ENCODE assay signal across 8 cellular contexts in the genomic region with DNA sequence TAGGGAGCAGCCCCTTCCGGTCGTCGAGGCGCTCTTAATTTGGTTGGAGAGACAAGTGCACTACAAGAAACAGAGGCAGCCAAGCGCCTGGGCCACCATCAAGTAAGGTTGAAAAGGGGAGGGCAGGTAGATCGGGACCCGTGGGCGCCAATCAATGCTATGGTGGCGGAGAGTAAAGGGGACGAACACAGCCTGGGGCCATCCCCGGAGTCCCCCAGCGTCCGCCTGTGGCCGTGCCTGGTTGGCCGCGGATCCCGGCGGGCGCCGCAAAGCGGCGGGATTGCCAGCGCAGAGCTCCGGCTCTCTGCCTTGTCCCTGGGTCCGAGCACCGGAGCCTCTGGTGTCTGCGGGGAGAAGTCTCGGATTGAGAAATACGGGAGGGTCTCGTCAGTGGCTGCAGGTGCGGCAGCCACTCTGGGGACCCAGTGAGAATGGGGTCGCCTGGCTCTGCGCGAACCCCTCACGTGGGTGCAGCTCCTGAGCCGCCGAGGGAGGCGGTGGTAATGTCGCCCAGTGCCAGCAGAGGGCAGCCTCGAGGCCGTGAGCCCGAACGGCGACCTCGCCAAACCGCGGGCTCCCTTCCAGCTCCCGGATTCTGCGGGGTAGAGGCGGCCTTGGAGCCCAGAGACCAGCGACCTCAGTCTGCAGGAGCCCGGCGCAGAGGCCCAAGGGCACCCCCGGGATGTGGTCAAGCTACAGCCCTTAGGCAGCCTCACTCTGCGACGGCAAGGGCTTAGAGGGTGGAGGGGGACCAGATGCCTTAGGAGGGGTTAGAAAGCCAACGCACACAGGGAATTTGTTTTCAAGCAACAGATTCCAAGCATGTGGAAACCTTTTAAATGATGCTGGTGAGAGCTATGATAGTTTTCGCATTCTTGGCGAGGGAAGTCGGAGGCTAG. TPM values are rescaled to one million over a fixed set of nuclear protein-coding genes. Genes with fewer than 3 reads are reported as not detected.
DNase-seq lines count a peak whose midpoint lies in the region; ATAC-seq, FAIRE-seq and TF ChIP-seq lines count a peak whose summit lies in the region.

No MANE protein-coding gene starts in this region.

- TF ChIP-seq CTCF in coronary artery (IDR thresholded peaks at IDR 0.05) (peak; percentile 95), liver (IDR thresholded peaks at IDR 0.05; ENCODE audit: low read depth, low read length, missing input control) (peak; percentile 85)

- H3K27ac ChIP-seq in coronary artery = no peak overlapping the region
- no peak overlapping the region for H3K27ac ChIP-seq in liver (ENCODE audit: low read depth in 1 of 2, low read length in 2 of 2)

- peaks cover 25% of the 10 kb centered on the region for H3K4me1 Mint-ChIP-seq in activated CD4-positive, alpha-beta T cell treated with anti-CD3 and anti-CD28 coated beads for 36 hours

- peaks cover 16 to 37% (median 18%) of the 10 kb centered on the region in 4 donors for H3K4me1 ChIP-seq in liver (ENCODE audit: control insufficient read depth in 4 of 4, insufficient read depth in 4 of 4, low read length in 3 of 4)

- FAIRE-seq in G401.6 (lab: Jason Lieb, UNC) = peak; percentile 30
- FAIRE-seq in H54 (lab: Jason Lieb, UNC) = no peak

- no peaks in the 10 kb centered on the region for H3K9me3 ChIP-seq in liver (ENCODE audit: control insufficient read depth in 4 of 4, low read length in 3 of 4)

- DNase-seq in H54 (ENCODE audit: insufficient read length, low spot score) = peak; percentile 95
- peak; percentile 67 for DNase-seq in NCI-H1105 treated with DMSO at 0.1 percent for 48 hours (lab: John Stamatoyannopoulos, UW)
- peak; percentile 84 for DNase-seq in activated CD4-positive, alpha-beta T cell treated with anti-CD3 and anti-CD28 coated beads for 36 hours
- no peak for DNase-seq in coronary artery (ENCODE audit: low spot score)
- DNase-seq in stimulated activated CD4-positive, alpha-beta T cell treated with anti-CD3 and anti-CD28 coated beads, Interleukin-4, amount 100 ng/mL, for 4 hours = peak; percentile 56 to 75

- intact Hi-C loops in activated CD4-positive, alpha-beta T cell treated with anti-CD3 and anti-CD28 coated beads for 36 hours (cut with DNase I, micrococcal nuclease) = loop anchor here (1.0 to 5.0 kb wide), 4 partner anchors 9 to 1169 kb away; no protein-coding TSS in a partner anchor

- TF ChIP-seq POLR2A in H54 (IDR thresholded peaks at IDR 0.05; ENCODE audit: low read depth, low read length) = no peak

- 5% methylated on average over 60 of the region's 60 CpGs for whole genome bisulfite sequencing in liver

- CTCF ChIA-PET in activated CD4-positive, alpha-beta T cell treated with anti-CD3 and anti-CD28 coated beads for 36 hours (lab: Charles Lee) = interaction anchor here (0.7 to 2.4 kb wide), 37 partner anchors 9 to 820 kb away, joined by 3 to 27 read pairs (median 4); partner anchors contain the start of genes CEP70, ESYT3, FOXL2 and FOXL2NB

- no peak overlapping the region for H3K9ac ChIP-seq in liver (ENCODE audit: low read depth in 1 of 2, low read length in 2 of 2)

- POLR2A ChIA-PET in activated CD4-positive, alpha-beta T cell treated with anti-CD3 and anti-CD28 coated beads for 36 hours (lab: Charles Lee) = interaction anchor here (0.6 kb wide), 2 partner anchors 395 to 458 kb away, joined by 3 to 6 read pairs; no protein-coding TSS in a partner anchor

- H3K36me3 Mint-ChIP-seq in activated CD4-positive, alpha-beta T cell treated with anti-CD3 and anti-CD28 coated beads for 36 hours (ENCODE audit: low read depth) = no peaks in the 10 kb centered on the region

- ATAC-seq in activated CD4-positive, alpha-beta T cell treated with anti-CD3 and anti-CD28 coated beads for 36 hours = peak; percentile 73
- ATAC-seq in HG03460 (IDR thresholded peaks at IDR 0.05; ENCODE audit: unreplicated experiment) = no peak

- peak; percentile 67 to 81 for TF ChIP-seq RAD21 in liver (IDR thresholded peaks at IDR 0.05)

- H3K4me3 ChIP-seq in coronary artery (peak overlapping the region; percentile 67), liver (ENCODE audit: low read depth in 1 of 3, low read length in 3 of 3) (peak overlapping the region in 2 of 3 donors; percentile 14 to 41)

- no peak overlapping the region for H3K27ac Mint-ChIP-seq in activated CD4-positive, alpha-beta T cell treated with anti-CD3 and anti-CD28 coated beads for 36 hours

- no peaks in the 10 kb centered on the region for H3K36me3 ChIP-seq in liver (ENCODE audit: control insufficient read depth in 4 of 4, insufficient read depth in 3 of 4, low read depth in 1 of 4, low read length in 3 of 4)

- peak overlapping the region; percentile 63 for H3K4me3 Mint-ChIP-seq in activated CD4-positive, alpha-beta T cell treated with anti-CD3 and anti-CD28 coated beads for 36 hours

- H3K27me3 Mint-ChIP-seq in activated CD4-positive, alpha-beta T cell treated with anti-CD3 and anti-CD28 coated beads for 36 hours = peaks cover 61% of the 10 kb centered on the region

- H3K9me3 Mint-ChIP-seq in activated CD4-positive, alpha-beta T cell treated with anti-CD3 and anti-CD28 coated beads for 36 hours (ENCODE audit: low read depth) = no peaks in the 10 kb centered on the region

- H3K27me3 ChIP-seq in liver (ENCODE audit: control insufficient read depth in 4 of 4, insufficient read depth in 4 of 4, low read length in 3 of 4) = peaks cover 5 to 19% (median 8%) of the 10 kb centered on the region in 4 donors

TF ChIP-seq in liver, 16 proteins besides CTCF, POLR2A, EP300 and RAD21:
- TF ChIP-seq NR2F2 (IDR thresholded peaks at IDR 0.05) = no peak
- TF ChIP-seq ZBTB33 (IDR thresholded peaks at IDR 0.05) = no peak
- no peak for TF ChIP-seq FOXA1 (IDR thresholded peaks at IDR 0.05)
- TF ChIP-seq MAX (IDR thresholded peaks at IDR 0.05) = no peak
- TF ChIP-seq SP1 (IDR thresholded peaks at IDR 0.05) = no peak
- TF ChIP-seq FOXA2 (IDR thresholded peaks at IDR 0.05) = no peak
- TF ChIP-seq EGR1 (IDR thresholded peaks at IDR 0.05; ENCODE audit: low read depth in 2 of 2) = no peak
- TF ChIP-seq, protein P1, sequence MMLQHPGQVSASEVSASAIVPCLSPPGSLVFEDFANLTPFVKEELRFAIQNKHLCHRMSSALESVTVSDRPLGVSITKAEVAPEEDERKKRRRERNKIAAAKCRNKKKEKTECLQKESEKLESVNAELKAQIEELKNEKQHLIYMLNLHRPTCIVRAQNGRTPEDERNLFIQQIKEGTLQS (IDR thresholded peaks at IDR 0.05) = no peak
- no peak for TF ChIP-seq HNF4G (IDR thresholded peaks at IDR 0.05)
- TF ChIP-seq GABPA (IDR thresholded peaks at IDR 0.05 in 1 of 2, conservative IDR thresholded peaks at IDR 0.05 in 1 of 2) = no peak
- TF ChIP-seq TAF1 (conservative IDR thresholded peaks at IDR 0.05) = no peak
- TF ChIP-seq, protein P2, sequence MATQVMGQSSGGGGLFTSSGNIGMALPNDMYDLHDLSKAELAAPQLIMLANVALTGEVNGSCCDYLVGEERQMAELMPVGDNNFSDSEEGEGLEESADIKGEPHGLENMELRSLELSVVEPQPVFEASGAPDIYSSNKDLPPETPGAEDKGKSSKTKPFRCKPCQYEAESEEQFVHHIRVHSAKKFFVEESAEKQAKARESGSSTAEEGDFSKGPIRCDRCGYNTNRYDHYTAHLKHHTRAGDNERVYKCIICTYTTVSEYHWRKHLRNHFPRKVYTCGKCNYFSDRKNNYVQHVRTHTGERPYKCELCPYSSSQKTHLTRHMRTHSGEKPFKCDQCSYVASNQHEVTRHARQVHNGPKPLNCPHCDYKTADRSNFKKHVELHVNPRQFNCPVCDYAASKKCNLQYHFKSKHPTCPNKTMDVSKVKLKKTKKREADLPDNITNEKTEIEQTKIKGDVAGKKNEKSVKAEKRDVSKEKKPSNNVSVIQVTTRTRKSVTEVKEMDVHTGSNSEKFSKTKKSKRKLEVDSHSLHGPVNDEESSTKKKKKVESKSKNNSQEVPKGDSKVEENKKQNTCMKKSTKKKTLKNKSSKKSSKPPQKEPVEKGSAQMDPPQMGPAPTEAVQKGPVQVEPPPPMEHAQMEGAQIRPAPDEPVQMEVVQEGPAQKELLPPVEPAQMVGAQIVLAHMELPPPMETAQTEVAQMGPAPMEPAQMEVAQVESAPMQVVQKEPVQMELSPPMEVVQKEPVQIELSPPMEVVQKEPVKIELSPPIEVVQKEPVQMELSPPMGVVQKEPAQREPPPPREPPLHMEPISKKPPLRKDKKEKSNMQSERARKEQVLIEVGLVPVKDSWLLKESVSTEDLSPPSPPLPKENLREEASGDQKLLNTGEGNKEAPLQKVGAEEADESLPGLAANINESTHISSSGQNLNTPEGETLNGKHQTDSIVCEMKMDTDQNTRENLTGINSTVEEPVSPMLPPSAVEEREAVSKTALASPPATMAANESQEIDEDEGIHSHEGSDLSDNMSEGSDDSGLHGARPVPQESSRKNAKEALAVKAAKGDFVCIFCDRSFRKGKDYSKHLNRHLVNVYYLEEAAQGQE (IDR thresholded peaks at IDR 0.05) = no peak
- TF ChIP-seq YY1 (IDR thresholded peaks at IDR 0.05) = no peak
- TF ChIP-seq HNF4A (conservative IDR thresholded peaks at IDR 0.05) = no peak

RNA-seq across cellular contexts. Expression of gene FOXL2, which starts 10.8 kb away (rescaled TPM):
- total RNA-seq in activated CD4-positive, alpha-beta T cell treated with anti-CD3 and anti-CD28 coated beads for 36 hours = not detected
- not detected for total RNA-seq in liver
- polyA plus RNA-seq in liver = not detected

RNA-seq across cellular contexts. Expression of gene FOXL2NB, which starts 10.9 kb away (rescaled TPM):
- total RNA-seq in activated CD4-positive, alpha-beta T cell treated with anti-CD3 and anti-CD28 coated beads for 36 hours = not detected
- total RNA-seq in liver = not detected
- not detected for polyA plus RNA-seq in liver
